In the genomic region with DNA sequence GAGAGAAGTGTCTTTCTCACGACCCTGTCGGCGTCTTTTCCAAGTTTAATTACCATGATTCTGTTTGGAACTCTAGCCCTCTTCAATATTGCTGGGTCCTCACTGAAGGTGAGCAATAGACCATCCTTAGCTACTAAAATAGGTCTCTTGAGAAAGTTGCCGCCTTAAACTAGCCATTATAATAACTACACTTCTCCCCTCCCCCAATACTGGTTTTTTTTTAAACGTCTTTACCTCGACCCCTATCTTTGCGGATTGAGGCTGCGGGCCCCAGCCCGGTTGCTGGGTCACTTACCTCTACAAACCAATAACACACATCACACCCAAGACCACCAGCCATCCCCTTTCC, we compare ENCODE assay signal across 8 cellular contexts. TPM values are rescaled to one million over a fixed set of nuclear protein-coding genes. Genes with fewer than 3 reads are reported as not detected.
DNase-seq lines count a peak whose midpoint lies in the region; ATAC-seq lines count a peak whose summit lies in the region.

No MANE protein-coding gene starts in this region.

- peaks cover 34% of the 10 kb centered on the region for H3K79me2 ChIP-seq in ACC112 (ENCODE audit: control insufficient read depth, insufficient read depth, low read length, unreplicated experiment)

- H2AFZ ChIP-seq in ACC112 (ENCODE audit: low read length, unreplicated experiment) = peak overlapping the region; percentile 51

- no peaks in the 10 kb centered on the region for H3K9me3 ChIP-seq in ectodermal cell (ENCODE audit: control insufficient read depth, low read length)
- H3K9me3 ChIP-seq in muscle layer of duodenum (ENCODE audit: control insufficient read depth in 1 of 2, low read length in 2 of 2) = no peaks in the 10 kb centered on the region

- H3K27me3 ChIP-seq in ACC112 (ENCODE audit: insufficient read depth, low read length) = no peaks in the 10 kb centered on the region
- H3K27me3 ChIP-seq in ectodermal cell (ENCODE audit: control insufficient read depth, insufficient read depth, low read length, poor library complexity, severe bottlenecking) = no peaks in the 10 kb centered on the region
- H3K27me3 ChIP-seq in muscle layer of duodenum (ENCODE audit: low read depth, low read length) = no peaks in the 10 kb centered on the region

- no peak for DNase-seq in Jurkat, Clone E6-1 (ENCODE audit: low read depth, low spot score)
- no peak for DNase-seq in ecto neural progenitor cell (ENCODE audit: low spot score)
- no peak for DNase-seq in effector CD4-positive, alpha-beta T cell

- H3K4me1 ChIP-seq in ACC112 (ENCODE audit: control insufficient read depth, insufficient read depth, low read length, unreplicated experiment) (peaks cover 16% of the 10 kb centered on the region), ectodermal cell (ENCODE audit: control insufficient read depth, insufficient read depth, low read length) (no peaks in the 10 kb centered on the region), muscle layer of duodenum (ENCODE audit: control insufficient read depth in 1 of 2, insufficient read depth in 2 of 2, low read length in 2 of 2) (peaks cover 6 to 19% of the 10 kb centered on the region in 2 donors)

- peak overlapping the region; percentile 85 for H3K4me3 ChIP-seq in ACC112 (ENCODE audit: low read depth, low read length)
- peak overlapping the region; percentile 61 for H3K4me3 ChIP-seq in Jurkat, Clone E6-1 (ENCODE audit: low read length)
- peak overlapping the region; percentile 60 for H3K4me3 ChIP-seq in ectodermal cell (ENCODE audit: insufficient read depth, low read depth, low read length)
- peak overlapping the region; percentile 68 to 93 for H3K4me3 ChIP-seq in muscle layer of duodenum (ENCODE audit: low read depth in 1 of 2, low read length in 2 of 2)

- no peak for ATAC-seq in GM21526 (IDR thresholded peaks at IDR 0.05; ENCODE audit: low FRiP score, unreplicated experiment)
- no peak for ATAC-seq in HG02885 (IDR thresholded peaks at IDR 0.05; ENCODE audit: poor library complexity, unreplicated experiment)

- H3K36me3 ChIP-seq in ACC112 (ENCODE audit: insufficient read depth, low read length) (peaks cover 12% of the 10 kb centered on the region), ectodermal cell (ENCODE audit: control insufficient read depth, insufficient read depth, low read length) (peaks cover 29% of the 10 kb centered on the region), muscle layer of duodenum (ENCODE audit: control insufficient read depth in 1 of 2, insufficient read depth in 2 of 2, low read length in 2 of 2) (peaks cover 25 to 39% of the 10 kb centered on the region in 2 donors)

- peak overlapping the region; percentile 80 for H3K27ac ChIP-seq in ACC112 (ENCODE audit: low read depth, low read length)
- peak overlapping the region; percentile 99 for H3K27ac ChIP-seq in ectodermal cell (ENCODE audit: insufficient read depth, low read depth, low read length, poor library complexity, severe bottlenecking)
- peak overlapping the region; percentile 98 for H3K27ac ChIP-seq in muscle layer of duodenum (ENCODE audit: low read length)

- 0 to 1% methylated on average over 9 of the region's 9 CpGs for WGBS in ectodermal cell, 2 experiments

RNA-seq across cellular contexts. Expression of gene ENSA, which starts 0.7 kb away (rescaled TPM):
- polyA plus RNA-seq in Jurkat, Clone E6-1 (2012; ENCODE audit: insufficient read depth, insufficient read length) = 247 TPM
- 165 TPM for polyA plus RNA-seq in ectodermal cell (2013, experiment 1 of 4)
- polyA plus RNA-seq in ectodermal cell (2013, experiment 2 of 4) = 142 TPM
- 126 TPM for polyA plus RNA-seq in ectodermal cell (2013, experiment 3 of 4)
- polyA plus RNA-seq in ectodermal cell (2013, experiment 4 of 4) = 121 TPM

RNA-seq across cellular contexts. Expression of gene MCL1, which starts 49.3 kb away (rescaled TPM):
- polyA plus RNA-seq in Jurkat, Clone E6-1 (2012; ENCODE audit: insufficient read depth, insufficient read length) = 64.4 TPM
- polyA plus RNA-seq in ectodermal cell (2013, experiment 1 of 4) = 165 TPM
- 171 TPM for polyA plus RNA-seq in ectodermal cell (2013, experiment 2 of 4)
- polyA plus RNA-seq in ectodermal cell (2013, experiment 3 of 4) = 114 TPM
- polyA plus RNA-seq in ectodermal cell (2013, experiment 4 of 4) = 126 TPM
